In the genomic region with DNA sequence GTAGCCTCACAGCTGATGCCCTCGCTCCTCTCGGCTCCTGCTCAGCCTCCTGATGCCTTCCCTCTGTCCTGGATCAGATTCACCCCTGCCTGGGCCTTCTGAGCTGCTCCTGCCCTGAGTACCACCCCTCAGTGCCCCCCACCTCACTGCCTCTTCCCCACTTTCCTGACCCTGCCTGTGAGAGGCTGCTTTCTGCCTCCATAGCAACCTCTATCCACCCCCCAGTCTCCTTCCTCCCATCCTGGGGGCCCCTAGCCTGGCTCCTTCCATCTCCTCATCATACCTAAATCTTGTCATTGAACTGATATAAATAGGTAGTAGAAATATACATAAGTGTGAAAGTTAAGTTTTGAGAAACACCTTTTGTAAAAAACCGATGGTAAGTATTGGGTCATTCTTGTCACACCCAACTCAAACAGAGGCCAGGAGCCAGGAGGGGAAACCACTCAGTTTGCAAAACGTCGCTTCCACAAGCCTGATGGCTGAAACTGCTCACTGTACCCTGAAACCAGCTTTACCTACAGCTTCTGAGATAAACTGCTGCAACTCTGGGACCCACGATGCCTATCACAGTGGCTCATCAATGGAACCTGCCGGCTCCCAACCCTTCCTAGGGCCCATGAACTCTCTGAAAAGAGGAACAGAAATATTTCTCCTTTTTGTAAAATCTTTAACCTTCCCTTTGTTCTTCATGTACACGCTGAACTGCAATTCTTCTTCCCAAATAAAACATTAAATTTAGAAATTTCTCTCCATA, we compare ENCODE assay signal across 12 cellular contexts. TPM values are rescaled to one million over a fixed set of nuclear protein-coding genes. Genes with fewer than 3 reads are reported as not detected.
DNase-seq lines count a peak whose midpoint lies in the region; ATAC-seq and TF ChIP-seq lines count a peak whose summit lies in the region.
"Had no signal": no experiment of that assay in that cellular context is flagged by ENCODE, and none has a peak within 500 bp of the region (broad histone marks: within the 10 kb centered on the region; RNA-seq: fewer than 3 reads in every experiment).

No MANE protein-coding gene starts in this region.

- no peak for TF ChIP-seq CTCF in CD4-positive, alpha-beta T cell (IDR thresholded peaks at IDR 0.05)
- no peak for TF ChIP-seq CTCF in WERI-Rb-1 (IDR thresholded peaks at IDR 0.05; ENCODE audit: low read depth, low read length)

- H3K27ac Mint-ChIP-seq in CD4-positive, alpha-beta T cell, result peak overlapping the region; percentile 99
- peak overlapping the region; percentile 96 for H3K27ac Mint-ChIP-seq in activated CD4-positive, alpha-beta memory T cell treated with anti-CD3 and anti-CD28 coated beads for 36 hours
- peak overlapping the region; percentile 62 for H3K27ac Mint-ChIP-seq in memory B cell

- H3K27me3 ChIP-seq in CD4-positive, alpha-beta T cell (ENCODE audit: control insufficient read depth, insufficient read depth, low read length), result no peaks in the 10 kb centered on the region
- no peaks in the 10 kb centered on the region for H3K27me3 ChIP-seq in H7 (ENCODE audit: control insufficient read depth, insufficient read depth, low read length)
- no peaks in the 10 kb centered on the region for H3K27me3 ChIP-seq in WERI-Rb-1 (ENCODE audit: insufficient read depth, low read depth, severe bottlenecking)

- H3K36me3 ChIP-seq in H7 (replicated peaks; ENCODE audit: control insufficient read depth, insufficient read depth, low read length), result no peaks in the 10 kb centered on the region
- no peaks in the 10 kb centered on the region for H3K36me3 ChIP-seq in WERI-Rb-1
- H3K36me3 ChIP-seq: left lung had no signal

- H3K4me1 Mint-ChIP-seq in CD4-positive, alpha-beta T cell (ENCODE audit: low read depth), result peaks cover 86% of the 10 kb centered on the region
- H3K4me1 Mint-ChIP-seq in activated CD4-positive, alpha-beta memory T cell treated with anti-CD3 and anti-CD28 coated beads for 36 hours (ENCODE audit: low read depth), result peaks cover 88% of the 10 kb centered on the region
- H3K4me1 Mint-ChIP-seq in memory B cell, result peaks cover 43% of the 10 kb centered on the region

- no peak for ATAC-seq in CD4-positive, alpha-beta T cell (ENCODE audit: poor library complexity)
- ATAC-seq in memory B cell (ENCODE audit: low read depth), result peak; percentile 25
- ATAC-seq: left lung had no signal

- H3K4me3 ChIP-seq in H7 (ENCODE audit: insufficient read depth, low read depth, low read length) (no peak overlapping the region), WERI-Rb-1 (ENCODE audit: low read depth, low read length) (no peak overlapping the region)
- H3K4me3 ChIP-seq: left lung had no signal

- peaks cover 14% of the 10 kb centered on the region for H3K36me3 Mint-ChIP-seq in CD4-positive, alpha-beta T cell (ENCODE audit: low read depth)
- peaks cover 3% of the 10 kb centered on the region for H3K36me3 Mint-ChIP-seq in activated CD4-positive, alpha-beta memory T cell treated with anti-CD3 and anti-CD28 coated beads for 36 hours
- H3K36me3 Mint-ChIP-seq in memory B cell, result peaks cover 3% of the 10 kb centered on the region

- no peaks in the 10 kb centered on the region for H3K27me3 Mint-ChIP-seq in CD4-positive, alpha-beta T cell
- no peaks in the 10 kb centered on the region for H3K27me3 Mint-ChIP-seq in activated CD4-positive, alpha-beta memory T cell treated with anti-CD3 and anti-CD28 coated beads for 36 hours
- H3K27me3 Mint-ChIP-seq in memory B cell, result no peaks in the 10 kb centered on the region

- POLR2A ChIA-PET in CD4-positive, alpha-beta T cell (lab: Charles Lee), result interaction anchor here (1.0 to 1.5 kb wide), 3 partner anchors 12 to 249 kb away, joined by 3 to 5 read pairs (median 3); no protein-coding TSS in a partner anchor
- POLR2A ChIA-PET in activated CD4-positive, alpha-beta memory T cell treated with anti-CD3 and anti-CD28 coated beads for 36 hours (lab: Charles Lee), result interaction anchor here (1.0 to 2.3 kb wide), 4 partner anchors 21 to 339 kb away, joined by 4 to 9 read pairs (median 5); no protein-coding TSS in a partner anchor

- DNase-seq in CD4-positive, alpha-beta T cell, result no peak
- DNase-seq in H7 (peak; percentile 6), memory B cell (ENCODE audit: low spot score in 2 of 2) (no peak), NCI-H1930 (lab: John Stamatoyannopoulos, UW) (no peak), WERI-Rb-1 (no peak), hepatic stellate cell (ENCODE audit: low spot score) (no peak), ecto neural progenitor cell (ENCODE audit: low spot score) (no peak)
- peak; percentile 82 for DNase-seq in activated CD4-positive, alpha-beta memory T cell treated with anti-CD3 and anti-CD28 coated beads for 36 hours
- DNase-seq: HCEC 1CT, NCI-H187 had no signal

- H3K4me3 Mint-ChIP-seq in CD4-positive, alpha-beta T cell, result peak overlapping the region; percentile 70
- H3K4me3 Mint-ChIP-seq in activated CD4-positive, alpha-beta memory T cell treated with anti-CD3 and anti-CD28 coated beads for 36 hours, result peak overlapping the region; percentile 50
- H3K4me3 Mint-ChIP-seq in memory B cell, result no peak overlapping the region

- CTCF ChIA-PET in CD4-positive, alpha-beta T cell (lab: Charles Lee), result interaction anchor here (1.1 kb wide), 1 partner anchor 29 kb away, joined by 3 read pairs; no protein-coding TSS in a partner anchor
- CTCF ChIA-PET in activated CD4-positive, alpha-beta memory T cell treated with anti-CD3 and anti-CD28 coated beads for 36 hours (lab: Charles Lee), result interaction anchor here (1.1 to 1.2 kb wide), 2 partner anchors 22 to 30 kb away, joined by 3 read pairs; no protein-coding TSS in a partner anchor

- H3K9me3 Mint-ChIP-seq in CD4-positive, alpha-beta T cell, result no peaks in the 10 kb centered on the region
- no peaks in the 10 kb centered on the region for H3K9me3 Mint-ChIP-seq in activated CD4-positive, alpha-beta memory T cell treated with anti-CD3 and anti-CD28 coated beads for 36 hours
- no peaks in the 10 kb centered on the region for H3K9me3 Mint-ChIP-seq in memory B cell

- intact Hi-C loops in CD4-positive, alpha-beta T cell (cut with DNase I, micrococcal nuclease), result no loop called here
- intact Hi-C loops in activated CD4-positive, alpha-beta memory T cell treated with anti-CD3 and anti-CD28 coated beads for 36 hours (cut with micrococcal nuclease), result loop anchor here (1.0 to 10.0 kb wide), 6 partner anchors 21 to 337 kb away; a partner anchor contains a TSS

- no peaks in the 10 kb centered on the region for H3K9me3 ChIP-seq in CD4-positive, alpha-beta T cell (ENCODE audit: control insufficient read depth, low read length)
- H3K9me3 ChIP-seq in WERI-Rb-1 (ENCODE audit: severe bottlenecking), result no peaks in the 10 kb centered on the region
- H3K9me3 ChIP-seq: left lung had no signal

- H3K27ac ChIP-seq in CD4-positive, alpha-beta T cell (ENCODE audit: low read depth, low read length), result peak overlapping the region; percentile 85
- no peak overlapping the region for H3K27ac ChIP-seq in WERI-Rb-1
- H3K27ac ChIP-seq: parathyroid adenoma had no signal

RNA-seq across cellular contexts. Expression of a gene that starts 4.8 kb away (rescaled TPM):
- under 1 TPM; 0.67 to 0.85 TPM for total RNA-seq in CD4-positive, alpha-beta T cell
- total RNA-seq in H7 (2014; rRNA removed; shearing (Covaris generic)), result 0.52 TPM in 1 of 2 replicates, not detected in the other
- total RNA-seq in activated CD4-positive, alpha-beta memory T cell treated with anti-CD3 and anti-CD28 coated beads for 36 hours, result 10 to 100 TPM; 23.6 to 25.3 TPM

RNA-seq across cellular contexts. Expression of a gene that starts 15.2 kb away (rescaled TPM):
- total RNA-seq in CD4-positive, alpha-beta T cell, result 10 to 100 TPM; 18.8 to 20.6 TPM
- 3.0 and 4.2 TPM in 2 replicates for total RNA-seq in H7 (2014; rRNA removed; shearing (Covaris generic))
- total RNA-seq in activated CD4-positive, alpha-beta memory T cell treated with anti-CD3 and anti-CD28 coated beads for 36 hours, result 100 to 1,000 TPM; 106 to 108 TPM

RNA-seq across cellular contexts. Expression of a gene that starts 51.6 kb away (rescaled TPM):
- total RNA-seq in CD4-positive, alpha-beta T cell, result 1 to 10 TPM; 4.3 to 6.5 TPM
- total RNA-seq in H7 (2014; rRNA removed; shearing (Covaris generic)), result 1.1 and 3.5 TPM in 2 replicates
- 10 to 100 TPM; 33.4 to 34.9 TPM for total RNA-seq in activated CD4-positive, alpha-beta memory T cell treated with anti-CD3 and anti-CD28 coated beads for 36 hours

Comparison
In these comparisons a context has a peak if more than half of its experiments do, and no peak if none do; other contexts are left out.
1. DNase-seq: peak in H7 (single experiment) and activated CD4-positive, alpha-beta memory T cell treated with anti-CD3 and anti-CD28 coated beads for 36 hours (single experiment); none in CD4-positive, alpha-beta T cell (0 of 10), memory B cell (0 of 2), NCI-H1930 (0 of 2), WERI-Rb-1 (single experiment), hepatic stellate cell (single experiment) and ecto neural progenitor cell (single experiment).
2. RNA of a gene that starts 4.8 kb away (total RNA-seq): 23.6 to 25.3 TPM in activated CD4-positive, alpha-beta memory T cell treated with anti-CD3 and anti-CD28 coated beads for 36 hours; 0.67 to 0.85 TPM in CD4-positive, alpha-beta T cell and 0.52 TPM in H7; every median in the first group is over 10 times any median in the second.
3. RNA of a gene that starts 15.2 kb away (total RNA-seq): 106 to 108 TPM in activated CD4-positive, alpha-beta memory T cell treated with anti-CD3 and anti-CD28 coated beads for 36 hours; 18.8 to 20.6 TPM in CD4-positive, alpha-beta T cell and 3.0 to 4.2 TPM in H7; every median in the first group is over 4 times any median in the second.
4. Peak in every context shown above with its lines, with median percentiles within 50 percentile points of each other: H3K27ac Mint-ChIP-seq.